Comparison of ENCODE assay signal across 12 cellular contexts in genomic region chr2:217989221-217989948, GRCh38. TPM values are rescaled to one million over a fixed set of nuclear protein-coding genes. Genes with fewer than 3 reads are reported as not detected.
DNase-seq lines count a peak whose midpoint lies in the region; ATAC-seq and TF ChIP-seq lines count a peak whose summit lies in the region.
"Had no signal": no experiment of that assay in that cellular context is flagged by ENCODE, and none has a peak within 500 bp of the region (broad histone marks: within the 10 kb centered on the region; RNA-seq: fewer than 3 reads in every experiment).

No MANE protein-coding gene starts in this region.

- H3K9me3 Mint-ChIP-seq in T-helper 2 cell treated with Interferon-gamma antibody and Interleukin-4, amounts not matched to agents 5 μg/mL and 100 μg/mL, for 36 hours, result no peaks in the 10 kb centered on the region

- peaks cover 26% of the 10 kb centered on the region for H3F3A ChIP-seq in GM23248 (ENCODE audit: insufficient read depth)

- no peak for TF ChIP-seq POLR2A in gastrocnemius medialis (IDR thresholded peaks at IDR 0.05)

- 0 out of 2 replicates have a peak, but pooled peaks cover 5% of the 10 kb centered on the region for H4K20me1 ChIP-seq in GM23248 (ENCODE audit: insufficient read depth)

- H2AFZ ChIP-seq in GM23248, result no peak overlapping the region

- peak in 1 of 2 donors; percentile 5 for ATAC-seq in gastrocnemius medialis
- ATAC-seq in stimulated activated naive CD8-positive, alpha-beta T cell treated with anti-CD3 and anti-CD28 coated beads, Interleukin-15, Interleukin-2, amounts not matched to agents 100 U/mL and 50 U/mL, for 24 hours, result no peak

- TF ChIP-seq CTCF in right atrium auricular region (IDR thresholded peaks at IDR 0.05) (no peak), gastrocnemius medialis (IDR thresholded peaks at IDR 0.05 in 4 of 5, conservative IDR thresholded peaks at IDR 0.05 in 1 of 5) (no peak)

- H3K27me3 Mint-ChIP-seq in T-helper 2 cell treated with Interferon-gamma antibody and Interleukin-4, amounts not matched to agents 5 μg/mL and 100 μg/mL, for 36 hours (ENCODE audit: low read depth), result no peaks in the 10 kb centered on the region

- no peak overlapping the region for H3K27ac Mint-ChIP-seq in T-helper 2 cell treated with Interferon-gamma antibody and Interleukin-4, amounts not matched to agents 5 μg/mL and 100 μg/mL, for 36 hours

- H3K9me2 ChIP-seq in GM23248 (ENCODE audit: insufficient read depth), result no peaks in the 10 kb centered on the region

- peaks cover 97% of the 10 kb centered on the region for H3K79me2 ChIP-seq in GM23248 (ENCODE audit: insufficient read depth)

- no peaks in the 10 kb centered on the region for H3K36me3 Mint-ChIP-seq in T-helper 2 cell treated with Interferon-gamma antibody and Interleukin-4, amounts not matched to agents 5 μg/mL and 100 μg/mL, for 36 hours (ENCODE audit: low read depth)

- 26 to 34% methylated on average over 7 to 9 of the region's 9 CpGs for WGBS in GM23248 (ENCODE audit: low coverage in 1 of 2, low lambda C conversion rate in 2 of 2, missing lambda C conversion rate in 2 of 2), 2 experiments

- peak overlapping the region; percentile 33 for H3K27ac ChIP-seq in GM23248
- H3K27ac ChIP-seq in right atrium auricular region, result peak overlapping the region; percentile 61 to 80
- H3K27ac ChIP-seq in gastrocnemius medialis, result peak overlapping the region; percentile 65 to 78 (median 72)
- H3K27ac ChIP-seq: BLaER1, neutrophil, SJSA1 had no signal

- H3K4me3 Mint-ChIP-seq in T-helper 2 cell treated with Interferon-gamma antibody and Interleukin-4, amounts not matched to agents 5 μg/mL and 100 μg/mL, for 36 hours, result no peak overlapping the region

- in situ Hi-C loops in GM23248 (cut with MboI), result loop anchor here (10.0 kb wide), 1 partner anchor 205 kb away; no protein-coding TSS in a partner anchor
- in situ Hi-C loops in gastrocnemius medialis (cut with MboI; ENCODE audit: low sequenced_read_pairs in 4 of 4), result loop anchor here (5.0 to 10.0 kb wide), 4 partner anchors 95 to 202 kb away; no protein-coding TSS in a partner anchor

- H3K4me1 ChIP-seq in GM23248 (ENCODE audit: insufficient read depth) (peaks cover 35% of the 10 kb centered on the region), right atrium auricular region (peaks cover 0 to 37% of the 10 kb centered on the region in 2 donors), gastrocnemius medialis (peaks cover 20 to 30% of the 10 kb centered on the region in 2 donors)

- H3K36me3 ChIP-seq in GM23248 (ENCODE audit: low read depth) (peaks cover 10% of the 10 kb centered on the region; the same call in 1 of the 2 replicates), right atrium auricular region (no peaks in the 10 kb centered on the region), gastrocnemius medialis (no peaks in the 10 kb centered on the region)
- H3K36me3 ChIP-seq: neutrophil, SJSA1, transverse colon had no signal

- no peak overlapping the region for H3K4me2 ChIP-seq in GM23248 (ENCODE audit: unreplicated experiment)
- H3K4me2 ChIP-seq: BLaER1 had no signal

- H3K4me3 ChIP-seq in GM23248 (no peak overlapping the region), right atrium auricular region (no peak overlapping the region), gastrocnemius medialis (no peak overlapping the region)
- H3K4me3 ChIP-seq: BLaER1, SJSA1, transverse colon had no signal

- DNase-seq in GM23248 (peak; percentile 26), right atrium auricular region (ENCODE audit: low spot score) (no peak), gastrocnemius medialis (no peak), NOMO-1 (lab: John Stamatoyannopoulos, UW; ENCODE audit: unreplicated experiment in 2 of 2) (no peak), mesenteric fat pad (ENCODE audit: low spot score) (no peak), NCI-H226 (no peak)
- DNase-seq in T-helper 2 cell treated with Interferon-gamma antibody and Interleukin-4, amounts not matched to agents 5 μg/mL and 100 μg/mL, for 36 hours (ENCODE audit: low spot score), result peak; percentile 11
- DNase-seq in stimulated activated naive CD8-positive, alpha-beta T cell treated with anti-CD3 and anti-CD28 coated beads, Interleukin-15, Interleukin-2, amounts not matched to agents 100 U/mL and 50 U/mL, for 24 hours, result no peak

- intact Hi-C loops in gastrocnemius medialis (cut with DNase I; ENCODE audit: low total_unique reads), result loop anchor here (2.0 kb wide), 1 partner anchor 45 kb away; no protein-coding TSS in a partner anchor

- H3K9me3 ChIP-seq in GM23248 (ENCODE audit: low read depth), result no peaks in the 10 kb centered on the region
- H3K9me3 ChIP-seq in right atrium auricular region, result no peaks in the 10 kb centered on the region
- H3K9me3 ChIP-seq in gastrocnemius medialis, result no peaks in the 10 kb centered on the region
- H3K9me3 ChIP-seq: BLaER1, neutrophil, SJSA1, transverse colon had no signal

- H3K9ac ChIP-seq in GM23248, result 0 out of 2 replicates have a peak overlapping the region, but pooled peaks have one; percentile 4
- H3K9ac ChIP-seq: BLaER1 had no signal

- H3K4me1 Mint-ChIP-seq in T-helper 2 cell treated with Interferon-gamma antibody and Interleukin-4, amounts not matched to agents 5 μg/mL and 100 μg/mL, for 36 hours (ENCODE audit: low read depth), result no peaks in the 10 kb centered on the region

- no peaks in the 10 kb centered on the region for H3K27me3 ChIP-seq in GM23248 (replicated peaks; ENCODE audit: insufficient read depth)
- no peaks in the 10 kb centered on the region for H3K27me3 ChIP-seq in right atrium auricular region
- H3K27me3 ChIP-seq in gastrocnemius medialis, result no peaks in the 10 kb centered on the region
- H3K27me3 ChIP-seq: BLaER1, neutrophil, SJSA1, transverse colon had no signal

RNA-seq across cellular contexts. Expression of gene TNS1, which starts 13.4 kb away (rescaled TPM):
- 99.3 and 104 TPM in 2 replicates for total RNA-seq in GM23248 (2014; rRNA removed; shearing (Covaris generic))
- polyA plus RNA-seq in GM23248 (2016; fragmentation: Nextera tagmentation; extraction: Ambion mirVana), result 78.6 and 81.6 TPM in 2 replicates
- total RNA-seq in right atrium auricular region (100 to 1,000 TPM; 393 to 720 TPM), gastrocnemius medialis (100 to 1,000 TPM; 407 to 670 (median 484) TPM), mesenteric fat pad (449 TPM)

Comparison
In these comparisons a context has a peak if more than half of its experiments do, and no peak if none do; other contexts are left out.
1. DNase-seq: peak in GM23248 (single experiment) and T-helper 2 cell treated with Interferon-gamma antibody and Interleukin-4, amounts not matched to agents 5 μg/mL and 100 μg/mL, for 36 hours (single experiment); none in right atrium auricular region (single experiment), gastrocnemius medialis (0 of 2), NOMO-1 (0 of 2), stimulated activated naive CD8-positive, alpha-beta T cell treated with anti-CD3 and anti-CD28 coated beads, Interleukin-15, Interleukin-2, amounts not matched to agents 100 U/mL and 50 U/mL, for 24 hours (single experiment), mesenteric fat pad (single experiment) and NCI-H226 (single experiment).
2. Peak in every context shown above with its lines, with median percentiles within 50 percentile points of each other: H3K27ac ChIP-seq.